19 cellular contexts compared by ENCODE assay signal in genomic region chr2:98901702-98902101, GRCh38.
"Had no signal": no experiment of that assay in that cellular context is flagged by ENCODE, and none has a peak within 500 bp of the region (broad histone marks: within the 10 kb centered on the region; RNA-seq: fewer than 3 reads in every experiment).

No MANE protein-coding gene starts in this region.

- H3K4me3 Mint-ChIP-seq: activated CD4-positive, alpha-beta memory T cell treated with anti-CD3 and anti-CD28 coated beads, Interleukin-2, amount 10 ng/mL, durations not matched to agents 7 days and 5 days; activated naive CD8-positive, alpha-beta T cell; activated T-cell treated with anti-CD3 and anti-CD28 coated beads, Interleukin-2, amount 50 U/mL, for 72 hours; naive thymus-derived CD8-positive, alpha-beta T cell; WTC11 had no signal

- H3K36me3 ChIP-seq: gastrocnemius medialis, heart right ventricle, thyroid gland had no signal

- H3K4me1 ChIP-seq: body of pancreas, gastrocnemius medialis, heart right ventricle had no signal

- DNase-seq: activated CD4-positive, alpha-beta memory T cell treated with anti-CD3 and anti-CD28 coated beads, Interleukin-2, amount 10 ng/mL, durations not matched to agents 7 days and 5 days; activated CD4-positive, alpha-beta T cell treated with anti-CD3 and anti-CD28 coated beads for 48 hours; activated gamma-delta T cell; activated T-cell treated with anti-CD3 and anti-CD28 coated beads, Interleukin-2, amount 50 U/mL, for 72 hours; amniotic stem cell; body of pancreas; central memory CD4-positive, alpha-beta T cell; dorsolateral prefrontal cortex; erythroblast; gastrocnemius medialis; heart right ventricle; mesendoderm; naive thymus-derived CD8-positive, alpha-beta T cell; stimulated activated naive CD4-positive, alpha-beta T cell treated with Interleukin-2 at 50 U/mL for 16 hours; SW 1271; T-helper 2 cell; thyroid gland had no signal

- H3K36me3 Mint-ChIP-seq: activated naive CD8-positive, alpha-beta T cell; naive thymus-derived CD8-positive, alpha-beta T cell; WTC11 had no signal

- H3K4me1 Mint-ChIP-seq: activated CD4-positive, alpha-beta memory T cell treated with anti-CD3 and anti-CD28 coated beads, Interleukin-2, amount 10 ng/mL, durations not matched to agents 7 days and 5 days had no signal

- H3K9me3 ChIP-seq: body of pancreas, gastrocnemius medialis, heart right ventricle, thyroid gland had no signal

- H3K9me3 Mint-ChIP-seq: activated CD4-positive, alpha-beta memory T cell treated with anti-CD3 and anti-CD28 coated beads, Interleukin-2, amount 10 ng/mL, durations not matched to agents 7 days and 5 days; activated T-cell treated with anti-CD3 and anti-CD28 coated beads, Interleukin-2, amount 50 U/mL, for 72 hours; naive thymus-derived CD8-positive, alpha-beta T cell had no signal

- H3K27ac Mint-ChIP-seq: activated CD4-positive, alpha-beta memory T cell treated with anti-CD3 and anti-CD28 coated beads, Interleukin-2, amount 10 ng/mL, durations not matched to agents 7 days and 5 days; activated naive CD8-positive, alpha-beta T cell; activated T-cell treated with anti-CD3 and anti-CD28 coated beads, Interleukin-2, amount 50 U/mL, for 72 hours; naive thymus-derived CD8-positive, alpha-beta T cell; WTC11 had no signal

- H3K27me3 ChIP-seq: body of pancreas, dorsolateral prefrontal cortex, gastrocnemius medialis, thyroid gland had no signal

- H3K4me3 ChIP-seq: body of pancreas, dorsolateral prefrontal cortex, gastrocnemius medialis, heart right ventricle, thyroid gland had no signal

- H3K27me3 Mint-ChIP-seq: activated naive CD8-positive, alpha-beta T cell had no signal

- ATAC-seq: activated T-cell treated with anti-CD3 and anti-CD28 coated beads, Interleukin-2, amount 50 U/mL, for 72 hours; body of pancreas; gastrocnemius medialis; naive thymus-derived CD8-positive, alpha-beta T cell; WTC11 had no signal

- H3K27ac ChIP-seq: body of pancreas, gastrocnemius medialis, heart right ventricle, thyroid gland had no signal
